ENCODE assay signal across 29 cellular contexts in genomic region chr6:57064809-57065208, GRCh38. TPM values are rescaled to one million over a fixed set of nuclear protein-coding genes. Genes with fewer than 3 reads are reported as not detected.
DNase-seq lines count a peak whose midpoint lies in the region; ATAC-seq and TF ChIP-seq lines count a peak whose summit lies in the region.
"Had no signal": no experiment of that assay in that cellular context is flagged by ENCODE, and none has a peak within 500 bp of the region (broad histone marks: within the 10 kb centered on the region; RNA-seq: fewer than 3 reads in every experiment).

No MANE protein-coding gene starts in this region.

- peaks cover 9% of the 10 kb centered on the region for H3K4me1 ChIP-seq in adipocyte (ENCODE audit: control insufficient read depth, insufficient read depth, low read length)
- H3K4me1 ChIP-seq: esophagus squamous epithelium, pancreas, right atrium auricular region, tibial nerve had no signal

- peak overlapping the region; percentile 16 for H3K27ac Mint-ChIP-seq in activated T-cell treated with anti-CD3 and anti-CD28 coated beads, Interleukin-2, amount 50 U/mL, for 24 hours
- no peak overlapping the region for H3K27ac Mint-ChIP-seq in activated CD8-positive, alpha-beta T cell treated with anti-CD3 and anti-CD28 coated beads for 36 hours
- H3K27ac Mint-ChIP-seq: endodermal cell; stimulated activated naive CD8-positive, alpha-beta T cell treated with anti-CD3 and anti-CD28 coated beads, Interleukin-15, amount 100 ng/mL, for 72 hours had no signal

- no peak overlapping the region for H3K9ac ChIP-seq in adipocyte (ENCODE audit: low read length)
- H3K9ac ChIP-seq: KMS-11 had no signal

- no peak for TF ChIP-seq CTCF in foreskin fibroblast (IDR thresholded peaks at IDR 0.05; ENCODE audit: low read depth, low read length)
- no peak for TF ChIP-seq CTCF in activated CD8-positive, alpha-beta T cell treated with anti-CD3 and anti-CD28 coated beads for 36 hours (IDR thresholded peaks at IDR 0.05)

- intact Hi-C loops in activated CD8-positive, alpha-beta T cell treated with anti-CD3 and anti-CD28 coated beads for 36 hours (cut with micrococcal nuclease) = no loop called here

- H3K27me3 Mint-ChIP-seq in activated T-cell treated with anti-CD3 and anti-CD28 coated beads, Interleukin-2, amount 50 U/mL, for 24 hours = no peaks in the 10 kb centered on the region
- no peaks in the 10 kb centered on the region for H3K27me3 Mint-ChIP-seq in activated CD8-positive, alpha-beta T cell treated with anti-CD3 and anti-CD28 coated beads for 36 hours
- H3K27me3 Mint-ChIP-seq: naive B cell; stimulated activated naive CD8-positive, alpha-beta T cell treated with anti-CD3 and anti-CD28 coated beads, Interleukin-15, amount 100 ng/mL, for 72 hours had no signal

- no peak for ATAC-seq in HG03378 (IDR thresholded peaks at IDR 0.05; ENCODE audit: unreplicated experiment)
- no peak for ATAC-seq in activated CD8-positive, alpha-beta T cell treated with anti-CD3 and anti-CD28 coated beads for 36 hours
- ATAC-seq: activated CD4-positive, CD25-positive, alpha-beta regulatory T cell treated with anti-CD3 and anti-CD28 coated beads, Interleukin-2, amount 50 U/mL, for 24 hours; pancreas; Right ventricle myocardium inferior; stimulated activated naive CD8-positive, alpha-beta T cell treated with anti-CD3 and anti-CD28 coated beads, Interleukin-15, amount 100 ng/mL, for 72 hours had no signal

- POLR2A ChIA-PET in activated CD8-positive, alpha-beta T cell treated with anti-CD3 and anti-CD28 coated beads for 36 hours (lab: Charles Lee) = no interaction called here

- peaks cover 34% of the 10 kb centered on the region for H3K36me3 ChIP-seq in adipocyte (ENCODE audit: control insufficient read depth, insufficient read depth, low read length, severe bottlenecking)
- H3K36me3 ChIP-seq: pancreas had no signal

- no peaks in the 10 kb centered on the region for H3K27me3 ChIP-seq in adipocyte (replicated peaks; ENCODE audit: control insufficient read depth, insufficient read depth, low read length)
- H3K27me3 ChIP-seq: esophagus squamous epithelium, pancreas, right atrium auricular region, tibial nerve had no signal

- peaks cover 1% of the 10 kb centered on the region for H3K4me1 Mint-ChIP-seq in activated T-cell treated with anti-CD3 and anti-CD28 coated beads, Interleukin-2, amount 50 U/mL, for 24 hours (ENCODE audit: low read depth)
- peaks cover 2% of the 10 kb centered on the region for H3K4me1 Mint-ChIP-seq in activated CD8-positive, alpha-beta T cell treated with anti-CD3 and anti-CD28 coated beads for 36 hours (ENCODE audit: low read depth)
- H3K4me1 Mint-ChIP-seq: CD14-positive monocyte; stimulated activated naive CD8-positive, alpha-beta T cell treated with anti-CD3 and anti-CD28 coated beads, Interleukin-15, amount 100 ng/mL, for 72 hours had no signal

- peaks cover 75% of the 10 kb centered on the region for H3K36me3 Mint-ChIP-seq in activated T-cell treated with anti-CD3 and anti-CD28 coated beads, Interleukin-2, amount 50 U/mL, for 24 hours (ENCODE audit: low read depth)
- H3K36me3 Mint-ChIP-seq in activated CD8-positive, alpha-beta T cell treated with anti-CD3 and anti-CD28 coated beads for 36 hours (ENCODE audit: low read depth) = peaks cover 19% of the 10 kb centered on the region

- no peaks in the 10 kb centered on the region for H3K9me3 ChIP-seq in adipocyte (ENCODE audit: control insufficient read depth, low read length)
- H3K9me3 ChIP-seq: esophagus squamous epithelium, pancreas, right atrium auricular region, tibial nerve had no signal

- H3K4me3 Mint-ChIP-seq in activated T-cell treated with anti-CD3 and anti-CD28 coated beads, Interleukin-2, amount 50 U/mL, for 24 hours = no peak overlapping the region
- H3K4me3 Mint-ChIP-seq in activated CD8-positive, alpha-beta T cell treated with anti-CD3 and anti-CD28 coated beads for 36 hours = no peak overlapping the region
- H3K4me3 Mint-ChIP-seq: CD14-positive monocyte; endodermal cell; naive B cell; stimulated activated naive CD8-positive, alpha-beta T cell treated with anti-CD3 and anti-CD28 coated beads, Interleukin-15, amount 100 ng/mL, for 72 hours had no signal

- no peaks in the 10 kb centered on the region for H3K9me3 Mint-ChIP-seq in activated T-cell treated with anti-CD3 and anti-CD28 coated beads, Interleukin-2, amount 50 U/mL, for 24 hours
- no peaks in the 10 kb centered on the region for H3K9me3 Mint-ChIP-seq in activated CD8-positive, alpha-beta T cell treated with anti-CD3 and anti-CD28 coated beads for 36 hours
- H3K9me3 Mint-ChIP-seq: CD14-positive monocyte; naive B cell; stimulated activated naive CD8-positive, alpha-beta T cell treated with anti-CD3 and anti-CD28 coated beads, Interleukin-15, amount 100 ng/mL, for 72 hours had no signal

- H3K4me3 ChIP-seq in adipocyte (ENCODE audit: low read length) (no peak overlapping the region), foreskin fibroblast (ENCODE audit: low read depth in 1 of 2, low read length in 2 of 2) (no peak overlapping the region)
- H3K4me3 ChIP-seq: esophagus squamous epithelium, pancreas, right atrium auricular region, tibial nerve had no signal

- no peak for DNase-seq in activated T-cell treated with anti-CD3 and anti-CD28 coated beads, Interleukin-2, amount 50 U/mL, for 24 hours
- no peak for DNase-seq in activated T-cell treated with anti-CD3 and anti-CD28 coated beads, Interleukin-2, amount 50 U/mL, for 48 hours
- DNase-seq in adipocyte (ENCODE audit: low read depth) (peak; percentile 51), foreskin fibroblast (peak; percentile 29 to 69), medulla oblongata (ENCODE audit: extremely low spot score) (no peak), GM19240 (ENCODE audit: insufficient read length, low spot score) (no peak)
- no peak for DNase-seq in activated CD8-positive, alpha-beta T cell treated with anti-CD3 and anti-CD28 coated beads for 36 hours
- DNase-seq: activated CD8-positive, alpha-beta memory T cell treated with anti-CD3 and anti-CD28 coated beads for 24 hours; activated naive CD4-positive, alpha-beta T cell treated with anti-CD3 and anti-CD28 coated beads, Interleukin-2, amount 50 U/mL, for 16 hours; endodermal cell; esophagus squamous epithelium; glutamatergic neuron; mammary epithelial cell; MV-4-11; naive B cell; NCI-H187; NCI-H774; pancreas; stimulated activated CD4-positive, alpha-beta T cell treated with anti-CD3 and anti-CD28 coated beads, Interleukin-12 subunit alpha, Interleukin-12 subunit beta, amount 100 ng/mL, for 4 hours; stimulated activated CD4-positive, alpha-beta T cell treated with anti-CD3 and anti-CD28 coated beads, Interleukin-4, amount 100 ng/mL, for 4 hours; stimulated activated naive CD8-positive, alpha-beta T cell treated with anti-CD3 and anti-CD28 coated beads, Interleukin-15, amount 100 ng/mL, for 72 hours; SW 1271 had no signal

- CTCF ChIA-PET in activated CD8-positive, alpha-beta T cell treated with anti-CD3 and anti-CD28 coated beads for 36 hours (lab: Charles Lee) = no interaction called here

RNA-seq across cellular contexts. Expression of gene KIAA1586, which starts 18.3 kb away (rescaled TPM):
- 10 to 100 TPM; 16.0 to 18.7 TPM for total RNA-seq in activated CD8-positive, alpha-beta T cell treated with anti-CD3 and anti-CD28 coated beads for 36 hours

RNA-seq across cellular contexts. Expression of gene ZNF451, which starts 25.2 kb away (rescaled TPM):
- 10 to 100 TPM; 44.4 to 46.8 TPM for total RNA-seq in activated CD8-positive, alpha-beta T cell treated with anti-CD3 and anti-CD28 coated beads for 36 hours

Comparison
In these comparisons a context has a peak if more than half of its experiments do, and no peak if none do; other contexts are left out.
1. DNase-seq: peak in adipocyte (single experiment) and foreskin fibroblast (2 of 2); none in activated T-cell treated with anti-CD3 and anti-CD28 coated beads, Interleukin-2, amount 50 U/mL, for 24 hours (single experiment), activated T-cell treated with anti-CD3 and anti-CD28 coated beads, Interleukin-2, amount 50 U/mL, for 48 hours (0 of 2), activated CD8-positive, alpha-beta T cell treated with anti-CD3 and anti-CD28 coated beads for 36 hours (single experiment), medulla oblongata (single experiment) and GM19240 (single experiment).